Comparison of ENCODE assay signal across 9 cellular contexts in genomic region chr7:131231381-131232220, GRCh38.
DNase-seq lines count a peak whose midpoint lies in the region; ATAC-seq and TF ChIP-seq lines count a peak whose summit lies in the region.
"Had no signal": no experiment of that assay in that cellular context is flagged by ENCODE, and none has a peak within 500 bp of the region (broad histone marks: within the 10 kb centered on the region; RNA-seq: fewer than 3 reads in every experiment).

No MANE protein-coding gene starts in this region.

- H3K4me3 Mint-ChIP-seq in immature natural killer cell, result peak overlapping the region; percentile 69 to 78 (median 77)

- TF ChIP-seq CTCF in GM13977 (IDR thresholded peaks at IDR 0.05; ENCODE audit: extremely low read depth, insufficient read depth, missing control alignments) (no peak), Panc1 (IDR thresholded peaks at IDR 0.05) (no peak)

- CTCF ChIA-PET in Panc1 (lab: Charles Lee), result interaction anchor here (0.6 kb wide), 1 partner anchor 162 kb away, joined by 8 read pairs; no protein-coding TSS in a partner anchor

- in situ Hi-C loops in GM13977 (cut with MboI; ENCODE audit: low pct_unique_long_range_greater_than_20kb, low sequenced_read_pairs, unreplicated experiment) (no loop called here), Panc1 (cut with HindIII; ENCODE audit: low pct_unique_long_range_greater_than_20kb, low sequenced_read_pairs) (no loop called here)

- peaks cover 32 to 35% of the 10 kb centered on the region in 2 donors for H3K4me1 Mint-ChIP-seq in immature natural killer cell

- intact Hi-C loops in Panc1 (cut with micrococcal nuclease; ENCODE audit: unreplicated experiment), result no loop called here
- intact Hi-C loops in posterior vena cava (cut with DNase I), result no loop called here

- H3K36me3 ChIP-seq in Panc1 (ENCODE audit: control insufficient read depth, insufficient read depth, low read length), result no peaks in the 10 kb centered on the region
- H3K36me3 ChIP-seq: SJSA1 had no signal

- H3K4me1 ChIP-seq in Panc1 (ENCODE audit: control insufficient read depth, insufficient read depth, low read length), result no peaks in the 10 kb centered on the region

- no peaks in the 10 kb centered on the region for H3K9me3 Mint-ChIP-seq in immature natural killer cell

- H3K27ac Mint-ChIP-seq in immature natural killer cell, result peak overlapping the region; percentile 85 to 95 (median 90)

- DNase-seq in GM13977 (ENCODE audit: low spot score), result peak; percentile 66
- no peak for DNase-seq in Panc1 (ENCODE audit: low read depth, low spot score)
- DNase-seq in activated gamma-delta T cell (lab: John Stamatoyannopoulos, UW), result peak; percentile 19
- peak; percentile 75 to 85 (median 76) for DNase-seq in immature natural killer cell
- DNase-seq in stimulated activated CD8-positive, alpha-beta memory T cell treated with anti-CD3 and anti-CD28 coated beads, Interleukin-4, amount 100 ng/mL, for 1 hour (ENCODE audit: low read depth in 2 of 2, low spot score in 1 of 2), result peak; percentile 11 to 25
- DNase-seq in NCI-H748 (lab: John Stamatoyannopoulos, UW; ENCODE audit: unreplicated experiment), result no peak
- DNase-seq in posterior vena cava (ENCODE audit: low spot score), result no peak

- H3K27ac ChIP-seq in Panc1 (ENCODE audit: low read length), result peak overlapping the region; percentile 31; the same call in 1 of the 2 replicates
- H3K27ac ChIP-seq: SJSA1 had no signal

- H3K4me3 ChIP-seq in Panc1 (ENCODE audit: low read depth in 2 of 2, low read length in 2 of 2), result no peak overlapping the region
- H3K4me3 ChIP-seq: SJSA1 had no signal

- peak; percentile 85 for ATAC-seq in HG02798 (IDR thresholded peaks at IDR 0.05; ENCODE audit: poor library complexity, unreplicated experiment)
- ATAC-seq in Panc1, result no peak

- POLR2A ChIA-PET in Panc1 (lab: Charles Lee), result no interaction called here

- BruUV-seq in Panc1 (replicated peaks; lab: Mats Ljungman, UMichigan), result no TSS peak

- no peaks in the 10 kb centered on the region for H3K27me3 ChIP-seq in Panc1 (ENCODE audit: control insufficient read depth, insufficient read depth, low read length)
- H3K27me3 ChIP-seq: SJSA1 had no signal

- no peaks in the 10 kb centered on the region for H3K9me3 ChIP-seq in Panc1 (ENCODE audit: control insufficient read depth, insufficient read depth, low read depth, low read length)
- H3K9me3 ChIP-seq: SJSA1 had no signal

- no peaks in the 10 kb centered on the region for H3K36me3 Mint-ChIP-seq in immature natural killer cell

- H3K27me3 Mint-ChIP-seq in immature natural killer cell (ENCODE audit: low read depth in 3 of 3), result peaks cover 2 to 16% (median 11%) of the 10 kb centered on the region in 3 donors

Comparison
In these comparisons a context has a peak if more than half of its experiments do, and no peak if none do; other contexts are left out.
1. DNase-seq: peak in GM13977 (single experiment), activated gamma-delta T cell (single experiment), immature natural killer cell (3 of 3) and stimulated activated CD8-positive, alpha-beta memory T cell treated with anti-CD3 and anti-CD28 coated beads, Interleukin-4, amount 100 ng/mL, for 1 hour (2 of 2); none in Panc1 (single experiment), NCI-H748 (single experiment) and posterior vena cava (single experiment).